In the genomic region with DNA sequence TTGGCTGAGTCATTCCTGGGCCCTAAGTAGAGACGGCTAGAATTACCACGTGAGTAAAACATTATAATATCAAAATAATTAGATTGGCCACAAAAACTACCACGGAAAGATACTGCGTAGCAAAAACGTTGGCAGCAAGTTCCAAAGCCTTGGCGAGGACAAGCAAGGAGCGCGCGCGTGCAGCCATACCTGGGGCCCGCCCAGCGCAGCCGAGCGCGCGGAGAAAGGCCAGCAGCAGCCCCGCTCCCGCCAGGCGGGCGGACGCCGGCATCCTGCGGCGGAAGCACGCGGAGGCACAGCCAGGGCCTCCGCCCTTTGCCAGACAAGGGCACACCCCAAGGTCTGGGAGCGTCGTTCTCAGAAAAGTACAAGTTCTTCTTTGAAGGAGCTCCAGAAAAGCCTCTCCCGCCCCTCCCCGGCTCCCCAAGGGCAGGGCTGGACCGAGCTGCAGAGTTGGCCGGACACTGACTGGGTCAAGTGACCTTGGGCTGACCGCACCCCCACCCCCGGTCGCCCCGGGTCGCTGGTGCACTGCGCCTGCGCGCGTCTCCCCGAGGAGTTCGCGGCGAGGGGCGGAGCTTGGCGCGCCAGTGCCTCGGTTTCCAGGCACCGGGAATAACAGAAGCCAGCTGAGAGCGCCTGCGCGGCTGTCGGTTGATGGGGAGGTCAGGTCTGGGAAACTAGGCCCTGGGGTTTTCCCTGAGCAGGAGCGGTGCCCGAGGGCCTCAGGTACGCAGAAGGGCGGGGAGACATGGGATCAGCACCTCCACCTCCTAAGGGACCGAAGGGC, we compare ENCODE assay signal across 1 cellular context.
TF ChIP-seq lines count a peak whose summit lies in the region.

A gene with protein sequence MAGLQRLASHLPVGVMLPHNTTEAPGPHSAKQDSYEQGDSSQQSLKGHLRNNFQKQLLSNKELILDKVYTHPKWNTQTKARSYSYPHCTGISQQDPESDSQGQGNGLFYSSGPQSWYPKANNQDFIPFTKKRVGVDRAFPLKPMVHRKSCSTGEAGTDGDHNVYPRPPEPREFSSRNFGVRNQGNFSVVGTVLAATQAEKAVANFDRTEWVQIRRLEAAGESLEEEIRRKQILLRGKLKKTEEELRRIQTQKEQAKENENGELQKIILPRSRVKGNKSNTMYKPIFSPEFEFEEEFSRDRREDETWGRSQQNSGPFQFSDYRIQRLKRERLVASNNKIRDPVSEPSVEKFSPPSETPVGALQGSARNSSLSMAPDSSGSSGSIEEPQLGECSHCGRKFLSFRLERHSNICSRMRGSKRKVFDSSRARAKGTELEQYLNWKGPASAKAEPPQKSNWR (plus strand): TSS at position 621 of the 790 bp plus-strand sequence. CDS start 933 bp downstream, outside the sequence.

TF ChIP-seq in HepG2, 621 proteins besides CTCF, POLR2A, EP300 and RAD21 (continued from another document and continues in another):
- TF ChIP-seq GATA4 (IDR thresholded peaks at IDR 0.05; ENCODE audit: borderline replicate concordance, low read depth): peak; percentile 27; the same call in 1 of the 2 replicates
- TF ChIP-seq, protein P1, sequence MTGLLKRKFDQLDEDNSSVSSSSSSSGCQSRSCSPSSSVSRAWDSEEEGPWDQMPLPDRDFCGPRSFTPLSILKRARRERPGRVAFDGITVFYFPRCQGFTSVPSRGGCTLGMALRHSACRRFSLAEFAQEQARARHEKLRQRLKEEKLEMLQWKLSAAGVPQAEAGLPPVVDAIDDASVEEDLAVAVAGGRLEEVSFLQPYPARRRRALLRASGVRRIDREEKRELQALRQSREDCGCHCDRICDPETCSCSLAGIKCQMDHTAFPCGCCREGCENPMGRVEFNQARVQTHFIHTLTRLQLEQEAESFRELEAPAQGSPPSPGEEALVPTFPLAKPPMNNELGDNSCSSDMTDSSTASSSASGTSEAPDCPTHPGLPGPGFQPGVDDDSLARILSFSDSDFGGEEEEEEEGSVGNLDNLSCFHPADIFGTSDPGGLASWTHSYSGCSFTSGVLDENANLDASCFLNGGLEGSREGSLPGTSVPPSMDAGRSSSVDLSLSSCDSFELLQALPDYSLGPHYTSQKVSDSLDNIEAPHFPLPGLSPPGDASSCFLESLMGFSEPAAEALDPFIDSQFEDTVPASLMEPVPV (CRISPR knock-in tag; IDR thresholded peaks at IDR 0.05): no peak; the same call in 1 of the 2 replicates
- no peak for TF ChIP-seq ZSCAN25 (CRISPR knock-in tag; IDR thresholded peaks at IDR 0.05)
- TF ChIP-seq, protein P2, sequence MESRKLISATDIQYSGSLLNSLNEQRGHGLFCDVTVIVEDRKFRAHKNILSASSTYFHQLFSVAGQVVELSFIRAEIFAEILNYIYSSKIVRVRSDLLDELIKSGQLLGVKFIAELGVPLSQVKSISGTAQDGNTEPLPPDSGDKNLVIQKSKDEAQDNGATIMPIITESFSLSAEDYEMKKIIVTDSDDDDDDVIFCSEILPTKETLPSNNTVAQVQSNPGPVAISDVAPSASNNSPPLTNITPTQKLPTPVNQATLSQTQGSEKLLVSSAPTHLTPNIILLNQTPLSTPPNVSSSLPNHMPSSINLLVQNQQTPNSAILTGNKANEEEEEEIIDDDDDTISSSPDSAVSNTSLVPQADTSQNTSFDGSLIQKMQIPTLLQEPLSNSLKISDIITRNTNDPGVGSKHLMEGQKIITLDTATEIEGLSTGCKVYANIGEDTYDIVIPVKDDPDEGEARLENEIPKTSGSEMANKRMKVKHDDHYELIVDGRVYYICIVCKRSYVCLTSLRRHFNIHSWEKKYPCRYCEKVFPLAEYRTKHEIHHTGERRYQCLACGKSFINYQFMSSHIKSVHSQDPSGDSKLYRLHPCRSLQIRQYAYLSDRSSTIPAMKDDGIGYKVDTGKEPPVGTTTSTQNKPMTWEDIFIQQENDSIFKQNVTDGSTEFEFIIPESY (CRISPR knock-in tag; IDR thresholded peaks at IDR 0.05): no peak
- TF ChIP-seq, protein P3, sequence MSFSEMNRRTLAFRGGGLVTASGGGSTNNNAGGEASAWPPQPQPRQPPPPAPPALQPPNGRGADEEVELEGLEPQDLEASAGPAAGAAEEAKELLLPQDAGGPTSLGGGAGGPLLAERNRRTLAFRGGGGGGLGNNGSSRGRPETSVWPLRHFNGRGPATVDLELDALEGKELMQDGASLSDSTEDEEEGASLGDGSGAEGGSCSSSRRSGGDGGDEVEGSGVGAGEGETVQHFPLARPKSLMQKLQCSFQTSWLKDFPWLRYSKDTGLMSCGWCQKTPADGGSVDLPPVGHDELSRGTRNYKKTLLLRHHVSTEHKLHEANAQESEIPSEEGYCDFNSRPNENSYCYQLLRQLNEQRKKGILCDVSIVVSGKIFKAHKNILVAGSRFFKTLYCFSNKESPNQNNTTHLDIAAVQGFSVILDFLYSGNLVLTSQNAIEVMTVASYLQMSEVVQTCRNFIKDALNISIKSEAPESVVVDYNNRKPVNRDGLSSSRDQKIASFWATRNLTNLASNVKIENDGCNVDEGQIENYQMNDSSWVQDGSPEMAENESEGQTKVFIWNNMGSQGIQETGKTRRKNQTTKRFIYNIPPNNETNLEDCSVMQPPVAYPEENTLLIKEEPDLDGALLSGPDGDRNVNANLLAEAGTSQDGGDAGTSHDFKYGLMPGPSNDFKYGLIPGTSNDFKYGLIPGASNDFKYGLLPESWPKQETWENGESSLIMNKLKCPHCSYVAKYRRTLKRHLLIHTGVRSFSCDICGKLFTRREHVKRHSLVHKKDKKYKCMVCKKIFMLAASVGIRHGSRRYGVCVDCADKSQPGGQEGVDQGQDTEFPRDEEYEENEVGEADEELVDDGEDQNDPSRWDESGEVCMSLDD (CRISPR knock-in tag; IDR thresholded peaks at IDR 0.05; ENCODE audit: borderline replicate concordance): peak; percentile 66; the same call in 1 of the 2 replicates
- TF ChIP-seq MYC (CRISPR knock-in tag; IDR thresholded peaks at IDR 0.05; ENCODE audit: borderline replicate concordance): peak; percentile 93
- TF ChIP-seq RORA (CRISPR knock-in tag; IDR thresholded peaks at IDR 0.05): no peak
- TF ChIP-seq FOXP4 (CRISPR knock-in tag; IDR thresholded peaks at IDR 0.05): peak; percentile 30; the same call in 1 of the 2 replicates
- TF ChIP-seq ZNF607 (CRISPR knock-in tag; IDR thresholded peaks at IDR 0.05; ENCODE audit: borderline replicate concordance): peak; percentile 97
- no peak for TF ChIP-seq ZNF781 (CRISPR knock-in tag; IDR thresholded peaks at IDR 0.05; ENCODE audit: borderline replicate concordance, not compliant biosample characterization)
- TF ChIP-seq ZNF350 (CRISPR knock-in tag; IDR thresholded peaks at IDR 0.05; ENCODE audit: borderline replicate concordance, low read depth): peak; percentile 34; the same call in 1 of the 2 replicates
- TF ChIP-seq SIX4 (CRISPR knock-in tag; IDR thresholded peaks at IDR 0.05): no peak
- TF ChIP-seq ELF1 (CRISPR knock-in tag; IDR thresholded peaks at IDR 0.05): no peak; the same call in 1 of the 2 replicates
- TF ChIP-seq SIX1 (CRISPR knock-in tag; IDR thresholded peaks at IDR 0.05; ENCODE audit: borderline replicate concordance): no peak
- no peak for TF ChIP-seq ZNF713 (CRISPR knock-in tag; IDR thresholded peaks at IDR 0.05)
- no peak for TF ChIP-seq SMC3 (IDR thresholded peaks at IDR 0.05; ENCODE audit: low read length)
- TF ChIP-seq FOXJ3 (CRISPR knock-in tag; IDR thresholded peaks at IDR 0.05; ENCODE audit: borderline replicate concordance): no peak; the same call in 1 of the 2 replicates
- TF ChIP-seq ZFP90 (CRISPR knock-in tag; IDR thresholded peaks at IDR 0.05; ENCODE audit: borderline replicate concordance): peak; percentile 83
- peak; percentile 58; the same call in 1 of the 2 replicates for TF ChIP-seq KMT2B (CRISPR knock-in tag; IDR thresholded peaks at IDR 0.05)
- TF ChIP-seq ZKSCAN5 (CRISPR knock-in tag; IDR thresholded peaks at IDR 0.05): no peak
- TF ChIP-seq ZSCAN20 (CRISPR knock-in tag; IDR thresholded peaks at IDR 0.05; ENCODE audit: borderline replicate concordance): no peak; the same call in 1 of the 2 replicates
- TF ChIP-seq RFX5 (IDR thresholded peaks at IDR 0.05; ENCODE audit: low read depth, low read length): no peak
- 0 out of 2 replicates have a peak, but pooled peaks have one; percentile 12 for TF ChIP-seq ZNF264 (CRISPR knock-in tag; IDR thresholded peaks at IDR 0.05)
- TF ChIP-seq ZNF766 (CRISPR knock-in tag; IDR thresholded peaks at IDR 0.05; ENCODE audit: borderline replicate concordance): no peak; the same call in 1 of the 2 replicates
- TF ChIP-seq SYNCRIP (IDR thresholded peaks at IDR 0.05; ENCODE audit: insufficient read depth, low read depth, low read length): no peak
- no peak for TF ChIP-seq ZNF234 (CRISPR knock-in tag; conservative IDR thresholded peaks at IDR 0.05)
- no peak; the same call in 1 of the 2 replicates for TF ChIP-seq POLR2AphosphoS2 (IDR thresholded peaks at IDR 0.05; ENCODE audit: low read depth, low read length)
- no peak for TF ChIP-seq NR1H2 (CRISPR knock-in tag; IDR thresholded peaks at IDR 0.05; ENCODE audit: borderline replicate concordance, low read depth)
- no peak for TF ChIP-seq ZUFSP (CRISPR knock-in tag; IDR thresholded peaks at IDR 0.05; ENCODE audit: borderline replicate concordance)
- TF ChIP-seq YEATS4 (CRISPR knock-in tag; IDR thresholded peaks at IDR 0.05; ENCODE audit: borderline replicate concordance): peak; percentile 86
- TF ChIP-seq RFXANK (CRISPR knock-in tag; IDR thresholded peaks at IDR 0.05): no peak
- no peak for TF ChIP-seq KLF11 (CRISPR knock-in tag; IDR thresholded peaks at IDR 0.05)
- TF ChIP-seq PCBP1 (IDR thresholded peaks at IDR 0.05; ENCODE audit: borderline replicate concordance, low read depth, low read length): no peak
- peak; percentile 65; the same call in 1 of the 2 replicates for TF ChIP-seq HOXA3 (CRISPR knock-in tag; IDR thresholded peaks at IDR 0.05)
- TF ChIP-seq ZNF646 (CRISPR knock-in tag; IDR thresholded peaks at IDR 0.05): no peak
- peak; percentile 54 for TF ChIP-seq ZNF136 (CRISPR knock-in tag; IDR thresholded peaks at IDR 0.05; ENCODE audit: low read depth)
- no peak for TF ChIP-seq EEA1 (CRISPR knock-in tag; IDR thresholded peaks at IDR 0.05; ENCODE audit: borderline replicate concordance)
- peak; percentile 77; the same call in 1 of the 2 replicates for TF ChIP-seq ZNF790 (CRISPR knock-in tag; IDR thresholded peaks at IDR 0.05; ENCODE audit: borderline replicate concordance)
- no peak for TF ChIP-seq ZBTB7A (CRISPR knock-in tag; IDR thresholded peaks at IDR 0.05)
- TF ChIP-seq POLR2AphosphoS5 (IDR thresholded peaks at IDR 0.05; ENCODE audit: low read depth, low read length): peak; percentile 86
- peak; percentile 91 for TF ChIP-seq POLR2G (IDR thresholded peaks at IDR 0.05; ENCODE audit: low read depth, low read length)
